In genomic region chr12:116222358-116222757, GRCh38 we compare ENCODE assay signal across 8 cellular contexts. TPM values are rescaled to one million over a fixed set of nuclear protein-coding genes. Genes with fewer than 3 reads are reported as not detected.
DNase-seq lines count a peak whose midpoint lies in the region; ATAC-seq, FAIRE-seq and TF ChIP-seq lines count a peak whose summit lies in the region.

No MANE protein-coding gene starts in this region.

- 0 out of 3 replicates have a peak overlapping the region, but pooled peaks have one; percentile 0 for H3K4me2 ChIP-seq in A549

- no peaks in the 10 kb centered on the region for H3K9me3 ChIP-seq in A549

- TF ChIP-seq CTCF in A549 (IDR thresholded peaks at IDR 0.05): no peak
- no peak for TF ChIP-seq CTCF in HFF-Myc (IDR thresholded peaks at IDR 0.05; ENCODE audit: low read depth, low read length, missing control alignments)
- TF ChIP-seq CTCF in kidney epithelial cell (IDR thresholded peaks at IDR 0.05; ENCODE audit: insufficient read depth, low read length, poor library complexity, severe bottlenecking): no peak

- no peak for TF ChIP-seq POLR2A in A549 (IDR thresholded peaks at IDR 0.05; ENCODE audit: low read length)

- H3K36me3 ChIP-seq in kidney epithelial cell (ENCODE audit: control insufficient read depth, insufficient read depth, low read length): no peaks in the 10 kb centered on the region

- no peak for TF ChIP-seq EP300 in A549 (IDR thresholded peaks at IDR 0.05)

- TF ChIP-seq RAD21 in A549 (conservative IDR thresholded peaks at IDR 0.05 in 1 of 2, IDR thresholded peaks at IDR 0.05 in 1 of 2): no peak

- DNase-seq in A549 (ENCODE audit: low read depth in 1 of 2, low spot score in 1 of 2): peak in 1 of 2 experiments; percentile 77
- DNase-seq in HFF-Myc (ENCODE audit: extremely low read depth, low read depth): peak; percentile 83
- DNase-seq in activated T-cell treated with anti-CD3 and anti-CD28 coated beads for 48 hours (ENCODE audit: low read depth): peak; percentile 7
- peak; percentile 66 for DNase-seq in kidney epithelial cell (ENCODE audit: low read depth)
- DNase-seq in stimulated activated naive CD8-positive, alpha-beta T cell treated with anti-CD3 and anti-CD28 coated beads, Interleukin-15, Interleukin-2, amounts not matched to agents 100 U/mL and 50 U/mL, for 24 hours: peak; percentile 53
- DNase-seq in occipital lobe (lab: John Stamatoyannopoulos, UW): no peak
- DNase-seq in 8988T: no peak

- no peak overlapping the region for H3K4me3 ChIP-seq in A549
- no peak overlapping the region for H3K4me3 ChIP-seq in HFF-Myc (replicated peaks; ENCODE audit: low read depth, low read length)
- H3K4me3 ChIP-seq in kidney epithelial cell (ENCODE audit: low read depth, low read length): no peak overlapping the region

- no peak overlapping the region for H3K27ac ChIP-seq in A549

- ATAC-seq in A549 (peak in 1 of 2 experiments; percentile 58; a peak in 3 of 6 replicates), GM18868 (IDR thresholded peaks at IDR 0.05; ENCODE audit: unreplicated experiment) (no peak)
- no peak for ATAC-seq in stimulated activated naive CD8-positive, alpha-beta T cell treated with anti-CD3 and anti-CD28 coated beads, Interleukin-15, Interleukin-2, amounts not matched to agents 100 U/mL and 50 U/mL, for 24 hours

- 67% methylated on average over 4 of the region's 4 CpGs for WGBS in A549 (ENCODE audit: missing lambda C conversion rate)

- H3K27me3 ChIP-seq in kidney epithelial cell (ENCODE audit: control insufficient read depth, insufficient read depth, low read length): no peaks in the 10 kb centered on the region

- no peak for FAIRE-seq in A549 (lab: Jason Lieb, UNC)

- POLR2A ChIA-PET in A549 (lab: Yijun Ruan, JAX): no interaction called here

- CTCF ChIA-PET in A549 (lab: Yijun Ruan, JAX): interaction anchor here (0.9 to 2.2 kb wide), 2 partner anchors 14 to 47 kb away, joined by 3 to 7 read pairs; no protein-coding TSS in a partner anchor

- peaks cover 19% of the 10 kb centered on the region for H3K4me1 ChIP-seq in A549

TF ChIP-seq in A549, 52 proteins besides CTCF, POLR2A, EP300 and RAD21:
- TF ChIP-seq E2F6 (IDR thresholded peaks at IDR 0.05; ENCODE audit: borderline replicate concordance, low read depth) (no peak), FOSL2 (IDR thresholded peaks at IDR 0.05) (no peak), FOSL2 (CRISPR knock-in tag; IDR thresholded peaks at IDR 0.05) (peak; percentile 55)
TF ChIP-seq in A549: peak in this region for 1.

RNA-seq across cellular contexts. Expression of gene MED13L, which starts 55.1 kb away (rescaled TPM):
- polyA plus RNA-seq in A549 (2011; rRNA removed): 126 and 134 TPM in 2 replicates
- polyA plus RNA-seq in A549 (2012; cell fraction: cytosol; rRNA removed): 21.5 and 29.3 TPM in 2 replicates
- polyA plus RNA-seq in A549 (2012; cell fraction: nucleus; rRNA removed): 22.3 and 36.4 TPM in 2 replicates
- polyA plus RNA-seq in A549 (2017; fragmentation: RNase III; extraction: RNeasy Plus Mini Kit Qiagen cat#74134 plus additional on column Dnase treatment): 23.2 to 27.7 TPM (median 25.9 TPM) in 3 replicates
- 321 and 335 TPM in 2 replicates for polyA minus RNA-seq in A549 (2011; rRNA and poly(A)+ RNA removed)
- total RNA-seq in kidney epithelial cell: 44.9 and 45.9 TPM in 2 replicates
- 389 TPM for total RNA-seq in occipital lobe

Comparison
In these comparisons a context has a peak if more than half of its experiments do, and no peak if none do; other contexts are left out.
1. DNase-seq: peak in HFF-Myc (single experiment), activated T-cell treated with anti-CD3 and anti-CD28 coated beads for 48 hours (single experiment), kidney epithelial cell (single experiment) and stimulated activated naive CD8-positive, alpha-beta T cell treated with anti-CD3 and anti-CD28 coated beads, Interleukin-15, Interleukin-2, amounts not matched to agents 100 U/mL and 50 U/mL, for 24 hours (single experiment); none in occipital lobe (single experiment) and 8988T (single experiment).